Comparison of ENCODE assay signal across 19 cellular contexts in genomic region chr5:142191776-142192175, GRCh38.
DNase-seq lines count a peak whose midpoint lies in the region; ATAC-seq, FAIRE-seq and TF ChIP-seq lines count a peak whose summit lies in the region.
"Had no signal": no experiment of that assay in that cellular context is flagged by ENCODE, and none has a peak within 500 bp of the region (broad histone marks: within the 10 kb centered on the region; RNA-seq: fewer than 3 reads in every experiment).

No MANE protein-coding gene starts in this region.

- H3K4me3 ChIP-seq in IMR-90 (ENCODE audit: insufficient read depth, low read depth, low read length) (no peak overlapping the region), H1 (ENCODE audit: extremely low read depth in 1 of 4, insufficient read depth in 2 of 4, low read depth in 3 of 4, low read length in 4 of 4) (no peak overlapping the region), mesendoderm (ENCODE audit: low read length) (no peak overlapping the region), thoracic aorta (peak overlapping the region; percentile 42), HAP-1 (no peak overlapping the region), testis (no peak overlapping the region)
- H3K4me3 ChIP-seq: K562 had no signal

- H2BK120ac ChIP-seq in IMR-90 (ENCODE audit: low read depth, low read length) (peak overlapping the region; percentile 93), H1 (replicated peaks; ENCODE audit: low read depth, low read length) (no peak overlapping the region), mesendoderm (ENCODE audit: low read depth, low read length) (no peak overlapping the region)

- H3K9me1 ChIP-seq in IMR-90 (ENCODE audit: insufficient read depth, low read length) = peaks cover 9% of the 10 kb centered on the region

- H2BK15ac ChIP-seq in IMR-90 (ENCODE audit: low read depth, low read length) = peak overlapping the region; percentile 91; the same call in 1 of the 3 replicates
- 0 out of 2 replicates have a peak overlapping the region, but pooled peaks have one; percentile 46 for H2BK15ac ChIP-seq in H1 (ENCODE audit: low read length)
- no peak overlapping the region for H2BK15ac ChIP-seq in mesendoderm (replicated peaks; ENCODE audit: low read depth)

- H3K36me3 ChIP-seq in IMR-90 (ENCODE audit: control insufficient read depth, insufficient read depth, low read length) (no peaks in the 10 kb centered on the region), H1 (ENCODE audit: control insufficient read depth in 2 of 4, insufficient read depth in 4 of 4, low read length in 3 of 4) (no peaks in the 10 kb centered on the region), mesendoderm (ENCODE audit: control insufficient read depth, insufficient read depth, low read length) (no peaks in the 10 kb centered on the region), thoracic aorta (no peaks in the 10 kb centered on the region), HAP-1 (replicated peaks) (no peaks in the 10 kb centered on the region), testis (ENCODE audit: low read depth, missing control alignments) (no peaks in the 10 kb centered on the region)

- BruUV-seq in IMR-90 (replicated peaks; lab: Mats Ljungman, UMichigan) = no TSS peak

- no peak for ATAC-seq in IMR-90 (ENCODE audit: low read depth)
- no peak for ATAC-seq in thoracic aorta (ENCODE audit: insufficient number of reproducible peaks, low FRiP score, low read depth)
- no peak for ATAC-seq in GM18868 (IDR thresholded peaks at IDR 0.05; ENCODE audit: unreplicated experiment)
- ATAC-seq: K562, SK-N-SH treated with all-trans-retinoic acid at 6 μM for 48 hours had no signal

- H3K4ac ChIP-seq in IMR-90 (ENCODE audit: low read depth, low read length) = peak overlapping the region; percentile 96
- no peak overlapping the region for H3K4ac ChIP-seq in H1 (replicated peaks; ENCODE audit: insufficient read length, low read depth, low read length)
- no peak overlapping the region for H3K4ac ChIP-seq in mesendoderm (ENCODE audit: low read depth, low read length)

- peaks cover 2% of the 10 kb centered on the region for H3K4me1 ChIP-seq in IMR-90 (ENCODE audit: control insufficient read depth, insufficient read depth, low read length)
- H3K4me1 ChIP-seq in H1 (replicated peaks in 1 of 4; ENCODE audit: control insufficient read depth in 3 of 4, insufficient read depth in 4 of 4, low read length in 3 of 4) = peaks cover 0 to 4% (median 0%) of the 10 kb centered on the region in 4 experiments; a peak in 2 of 7 replicates
- H3K4me1 ChIP-seq in mesendoderm (ENCODE audit: control insufficient read depth, low read depth, low read length) = peaks cover 2% of the 10 kb centered on the region
- H3K4me1 ChIP-seq in thoracic aorta (ENCODE audit: control insufficient read depth in 1 of 2, low read depth in 2 of 2) = peaks cover 10 to 35% of the 10 kb centered on the region in 2 donors
- H3K4me1 ChIP-seq in HAP-1 = no peaks in the 10 kb centered on the region
- no peaks in the 10 kb centered on the region for H3K4me1 ChIP-seq in testis

- no peaks in the 10 kb centered on the region for H4K20me1 ChIP-seq in IMR-90 (ENCODE audit: insufficient read depth, low read length)
- no peaks in the 10 kb centered on the region for H4K20me1 ChIP-seq in H1 (replicated peaks in 1 of 2; ENCODE audit: control insufficient read depth in 1 of 2, insufficient read depth in 2 of 2, low read length in 2 of 2)

- H4K91ac ChIP-seq in IMR-90 (ENCODE audit: insufficient read depth, low read depth, low read length) (peak overlapping the region; percentile 76), H1 (replicated peaks; ENCODE audit: insufficient read length, low read length) (peak overlapping the region; percentile 50)

- H3K23ac ChIP-seq in IMR-90 (ENCODE audit: low read depth, low read length) = peak overlapping the region; percentile 71
- no peak overlapping the region for H3K23ac ChIP-seq in H1 (ENCODE audit: insufficient read length)
- no peak overlapping the region for H3K23ac ChIP-seq in mesendoderm (ENCODE audit: low read length)

- dilution Hi-C loops in IMR-90 (cut with HindIII; ENCODE audit: low sequenced_read_pairs, unreplicated experiment) = no loop called here

- in situ Hi-C loops in IMR-90 (cut with MboI; ENCODE audit: low sequenced_read_pairs) (no loop called here), HAP-1 (cut with MboI; ENCODE audit: low sequenced_read_pairs) (no loop called here)

- no peak for DNase-seq in IMR-90
- no peak for DNase-seq in H1 (ENCODE audit: low read depth in 1 of 2, low spot score in 2 of 2)
- no peak for DNase-seq in mesendoderm
- no peak for DNase-seq in thoracic aorta (ENCODE audit: low spot score)
- DNase-seq in pons (ENCODE audit: low spot score) = no peak
- no peak for DNase-seq in HAP-1 (ENCODE audit: low spot score in 2 of 2)
- DNase-seq in testis = no peak
- DNase-seq: ACHN; CD4-positive, alpha-beta memory T cell; NCI-H1092; NCI-H1694 treated with DMSO at 0.1 percent for 48 hours; NCI-H2107; NCI-H226; NCI-H526 treated with DMSO at 0.1 percent for 48 hours; NK-92 treated with Interleukin-12 subunit alpha and Interleukin-12 subunit beta, amount 100 ng/mL, for 24 hours; SHP77 treated with DMSO at 0.1 percent for 48 hours had no signal

- intact Hi-C loops in IMR-90 (cut with micrococcal nuclease) (no loop called here), testis (cut with DNase I; ENCODE audit: low total_unique reads) (no loop called here)

- H3K79me1 ChIP-seq in IMR-90 (ENCODE audit: low read depth in 1 of 2, low read length in 2 of 2) (no peaks in the 10 kb centered on the region), H1 (ENCODE audit: low read depth, low read length) (no peaks in the 10 kb centered on the region), mesendoderm (ENCODE audit: low read length) (no peaks in the 10 kb centered on the region)

- H3K9me3 ChIP-seq in IMR-90 (ENCODE audit: control insufficient read depth, insufficient read depth, low read length) = no peaks in the 10 kb centered on the region
- no peaks in the 10 kb centered on the region for H3K9me3 ChIP-seq in H1 (ENCODE audit: insufficient read depth in 2 of 2, low read depth in 1 of 2, low read length in 1 of 2)
- no peaks in the 10 kb centered on the region for H3K9me3 ChIP-seq in thoracic aorta
- no peaks in the 10 kb centered on the region for H3K9me3 ChIP-seq in HAP-1
- no peaks in the 10 kb centered on the region for H3K9me3 ChIP-seq in testis

- H4K8ac ChIP-seq in IMR-90 (ENCODE audit: low read depth in 2 of 2, low read length in 2 of 2) = peak overlapping the region; percentile 29 to 77; a peak in 2 of 4 replicates
- no peak overlapping the region for H4K8ac ChIP-seq in H1 (ENCODE audit: extremely low read depth, insufficient read depth, low read length)
- no peak overlapping the region for H4K8ac ChIP-seq in mesendoderm (ENCODE audit: low read depth, low read length)

- H3K27ac ChIP-seq in IMR-90 (ENCODE audit: insufficient read depth, low read length) (no peak overlapping the region), H1 (ENCODE audit: low read depth, low read length) (no peak overlapping the region), mesendoderm (ENCODE audit: low read depth, low read length) (no peak overlapping the region), thoracic aorta (peak overlapping the region; percentile 69 to 71), testis (no peak overlapping the region)

- H3K18ac ChIP-seq in IMR-90 (ENCODE audit: low read depth, low read length) = no peak overlapping the region
- peak overlapping the region; percentile 71 for H3K18ac ChIP-seq in H1 (ENCODE audit: extremely low read depth, low read length)
- no peak overlapping the region for H3K18ac ChIP-seq in mesendoderm (ENCODE audit: low read length)

- no peak overlapping the region for H3K4me2 ChIP-seq in IMR-90 (ENCODE audit: low read depth, low read length)
- H3K4me2 ChIP-seq in H1 (ENCODE audit: insufficient read depth in 1 of 2, low read depth in 2 of 2, low read length in 2 of 2) = no peak overlapping the region
- no peak overlapping the region for H3K4me2 ChIP-seq in mesendoderm (ENCODE audit: low read length)

- TF ChIP-seq EP300 in H1 (IDR thresholded peaks at IDR 0.05; ENCODE audit: borderline replicate concordance in 1 of 2, low read depth in 2 of 2, low read length in 2 of 2) = no peak

- POLR2A ChIA-PET in IMR-90 (lab: Charles Lee; ENCODE audit: unreplicated experiment) = no interaction called here
- POLR2A ChIA-PET in H1 (lab: Charles Lee; ENCODE audit: partially characterized antibody) = interaction anchor here (0.6 to 1.7 kb wide), 2 partner anchors 116 to 133 kb away, joined by 3 to 4 read pairs; partner anchors contain the start of gene SPRY4

- no CpG with 5 or more reads among the region's 5 CpGs for WGBS in IMR-90 (ENCODE audit: extremely low coverage in 2 of 2, insufficient read length in 1 of 2), 2 experiments
- 84% methylated on average over 5 of the region's 5 CpGs; no CpG with 5 or more reads in 1 of the 2 experiments for WGBS in H1 (ENCODE audit: extremely low coverage in 1 of 2, insufficient coverage in 1 of 2, insufficient read length in 1 of 2, insufficient replicate concordance in 2 of 2, low coverage in 1 of 2, low lambda C conversion rate in 2 of 2, missing lambda C conversion rate in 1 of 2), 2 experiments
- no CpG with 5 or more reads among the region's 5 CpGs for WGBS in mesendoderm (ENCODE audit: extremely low coverage, insufficient coverage, low lambda C conversion rate)
- 86 to 92% methylated on average over 5 of the region's 5 CpGs for WGBS in testis, 2 donors

- TF ChIP-seq CTCF in IMR-90 (conservative IDR thresholded peaks at IDR 0.05; ENCODE audit: low read depth, low read length) (no peak), H1 (IDR thresholded peaks at IDR 0.05; ENCODE audit: control extremely low read depth in 1 of 3, insufficient read depth in 1 of 3, low read depth in 1 of 3, low read length in 3 of 3) (no peak), thoracic aorta (IDR thresholded peaks at IDR 0.05) (no peak), testis (IDR thresholded peaks at IDR 0.05) (no peak)

- H2BK20ac ChIP-seq in IMR-90 (ENCODE audit: low read depth, low read length) = peak overlapping the region; percentile 82
- 0 out of 2 replicates have a peak overlapping the region, but pooled peaks have one; percentile 34 for H2BK20ac ChIP-seq in H1 (ENCODE audit: low read length)

- no peak overlapping the region for H3K56ac ChIP-seq in IMR-90 (ENCODE audit: extremely low read depth, insufficient read depth, low read length)
- H3K56ac ChIP-seq in H1 (replicated peaks; ENCODE audit: insufficient read length, low read depth, low read length) = no peak overlapping the region
- H3K56ac ChIP-seq in mesendoderm (ENCODE audit: low read length) = peak overlapping the region; percentile 56

- H3K23me2 ChIP-seq in H1 (ENCODE audit: low read depth, low read length) = no peaks in the 10 kb centered on the region; the same call in 1 of the 2 replicates

- H4K5ac ChIP-seq in IMR-90 (ENCODE audit: low read depth, low read length) (no peak overlapping the region), H1 (ENCODE audit: insufficient read length, low read depth, low read length) (no peak overlapping the region), mesendoderm (ENCODE audit: low read length) (no peak overlapping the region)

- no peak for TF ChIP-seq POLR2A in IMR-90 (IDR thresholded peaks at IDR 0.05; ENCODE audit: low read depth, low read length)
- TF ChIP-seq POLR2A in H1 (IDR thresholded peaks at IDR 0.05; ENCODE audit: control extremely low read depth in 1 of 2, low read depth in 2 of 2, low read length in 2 of 2) = no peak
- no peak for TF ChIP-seq POLR2A in testis (IDR thresholded peaks at IDR 0.05)

- TF ChIP-seq RAD21 in IMR-90 (IDR thresholded peaks at IDR 0.05; ENCODE audit: low read length) = no peak
- TF ChIP-seq RAD21 in H1 (IDR thresholded peaks at IDR 0.05 in 1 of 2, conservative IDR thresholded peaks at IDR 0.05 in 1 of 2; ENCODE audit: low read depth in 2 of 2, low read length in 2 of 2) = no peak

- H3K27me3 ChIP-seq in IMR-90 (ENCODE audit: control insufficient read depth, insufficient read depth, low read length) = no peaks in the 10 kb centered on the region
- H3K27me3 ChIP-seq in H1 (replicated peaks in 1 of 4; ENCODE audit: control insufficient read depth in 3 of 4, extremely low read depth in 1 of 4, insufficient read depth in 3 of 4, low read length in 3 of 4) = no peaks in the 10 kb centered on the region
- H3K27me3 ChIP-seq in mesendoderm (ENCODE audit: insufficient read depth, low read length, poor library complexity) = no peaks in the 10 kb centered on the region
- H3K27me3 ChIP-seq in thoracic aorta (replicated peaks; ENCODE audit: insufficient read depth) = no peaks in the 10 kb centered on the region
- H3K27me3 ChIP-seq in HAP-1 (ENCODE audit: low read depth) = no peaks in the 10 kb centered on the region
- H3K27me3 ChIP-seq in testis = no peaks in the 10 kb centered on the region

- H3K9ac ChIP-seq in IMR-90 (ENCODE audit: low read depth, low read length) = no peak overlapping the region
- H3K9ac ChIP-seq in H1 (replicated peaks in 1 of 4; ENCODE audit: extremely low read depth in 1 of 4, low read depth in 3 of 4, low read length in 3 of 4) = no peak overlapping the region
- H3K9ac ChIP-seq in mesendoderm (ENCODE audit: low read length) = no peak overlapping the region

- H2AK9ac ChIP-seq in IMR-90 (replicated peaks; ENCODE audit: low read depth, low read length, poor library complexity) = no peak overlapping the region

- H3K14ac ChIP-seq in IMR-90 (replicated peaks; ENCODE audit: low read depth, low read length) (peak overlapping the region; percentile 88), H1 (ENCODE audit: insufficient read length) (no peak overlapping the region)

- H2BK5ac ChIP-seq in IMR-90 (ENCODE audit: low read depth, low read length, poor library complexity, severe bottlenecking) (no peak overlapping the region), H1 (ENCODE audit: low read depth, low read length) (peak overlapping the region; percentile 49; the same call in 1 of the 2 replicates), mesendoderm (ENCODE audit: low read length) (peak overlapping the region; percentile 54)

- peak overlapping the region; percentile 91 for H2AK5ac ChIP-seq in IMR-90 (ENCODE audit: low read depth, low read length)
- 0 out of 2 replicates have a peak overlapping the region, but pooled peaks have one; percentile 39 for H2AK5ac ChIP-seq in H1 (ENCODE audit: low read depth, low read length)
- H2AK5ac ChIP-seq in mesendoderm (ENCODE audit: low read length) = peak overlapping the region; percentile 11

- H2BK12ac ChIP-seq in H1 (ENCODE audit: low read depth, low read length) = peak overlapping the region; percentile 75; the same call in 1 of the 2 replicates

- no peaks in the 10 kb centered on the region for H3K79me2 ChIP-seq in H1 (ENCODE audit: control insufficient read depth in 1 of 2, insufficient read depth in 2 of 2, low read length in 2 of 2)
- no peaks in the 10 kb centered on the region for H3K79me2 ChIP-seq in mesendoderm (ENCODE audit: control insufficient read depth, insufficient read depth, low read length)

- H2AFZ ChIP-seq in IMR-90 (replicated peaks; ENCODE audit: low read length, poor library complexity) (peak overlapping the region; percentile 54), H1 (ENCODE audit: low read length) (peak overlapping the region; percentile 82)

- FAIRE-seq in H1 (lab: Jason Lieb, UNC) = no peak
- FAIRE-seq: K562 had no signal

- CTCF ChIA-PET in IMR-90 (lab: Yijun Ruan, JAX) = no interaction called here
- CTCF ChIA-PET in H1 (lab: Charles Lee; ENCODE audit: partially characterized antibody) = interaction anchor here (0.6 to 1.1 kb wide), 2 partner anchors 23 to 49 kb away, joined by 3 to 4 read pairs; no protein-coding TSS in a partner anchor

Comparison
In these comparisons a context has a peak if more than half of its experiments do, and no peak if none do; other contexts are left out.
1. H2AK5ac ChIP-seq: peak in every context shown above with its lines; median percentile 91 in IMR-90; 39 in H1; 11 in mesendoderm.
2. H3K27ac ChIP-seq: peak in thoracic aorta (2 of 2); none in IMR-90 (single experiment), H1 (single experiment), mesendoderm (single experiment) and testis (0 of 2).
3. H4K8ac ChIP-seq: peak in IMR-90 (2 of 2); none in H1 (single experiment) and mesendoderm (single experiment).